Comparison of ENCODE assay signal across 14 cellular contexts in genomic region chr1:27868556-27868931, GRCh38. TPM values are rescaled to one million over a fixed set of nuclear protein-coding genes. Genes with fewer than 3 reads are reported as not detected.
DNase-seq lines count a peak whose midpoint lies in the region; ATAC-seq and TF ChIP-seq lines count a peak whose summit lies in the region.
"Had no signal": no experiment of that assay in that cellular context is flagged by ENCODE, and none has a peak within 500 bp of the region (broad histone marks: within the 10 kb centered on the region; RNA-seq: fewer than 3 reads in every experiment).

No MANE protein-coding gene starts in this region.

- H3K4me3 ChIP-seq in BLaER1 (0 out of 2 replicates have a peak overlapping the region, but pooled peaks have one; percentile 32), GM23338 (no peak overlapping the region), mucosa of rectum (ENCODE audit: low read length in 2 of 2) (no peak overlapping the region)
- H3K4me3 ChIP-seq: pancreas, SK-N-MC had no signal

- H3K36me3 Mint-ChIP-seq in GM23338 (ENCODE audit: low read depth) = no peaks in the 10 kb centered on the region; the same call in 2 of the 3 replicates
- peaks cover 8 to 9% of the 10 kb centered on the region in 2 donors for H3K36me3 Mint-ChIP-seq in activated naive CD4-positive, alpha-beta T cell treated with anti-CD3 and anti-CD28 coated beads, Interleukin-2, amount 50 U/mL, for 72 hours

- no peaks in the 10 kb centered on the region for H3K9me2 ChIP-seq in GM23338 (ENCODE audit: insufficient read depth)

- H3K27ac ChIP-seq in BLaER1 (peak overlapping the region; percentile 73), GM23338 (ENCODE audit: low read depth) (no peak overlapping the region), mucosa of rectum (ENCODE audit: low read depth in 2 of 2, low read length in 2 of 2) (peak overlapping the region; percentile 41 to 82)
- H3K27ac ChIP-seq: C4-2B, SK-N-MC had no signal

- H3K36me3 ChIP-seq in BLaER1 (no peaks in the 10 kb centered on the region), GM23338 (ENCODE audit: insufficient read depth) (no peaks in the 10 kb centered on the region), mucosa of rectum (ENCODE audit: control insufficient read depth in 2 of 2, insufficient read depth in 2 of 2, low read length in 2 of 2) (no peaks in the 10 kb centered on the region)
- H3K36me3 ChIP-seq: pancreas had no signal

- H3K4me1 ChIP-seq in BLaER1 (peaks cover 70% of the 10 kb centered on the region), GM23338 (ENCODE audit: insufficient read depth) (no peaks in the 10 kb centered on the region), mucosa of rectum (ENCODE audit: control insufficient read depth in 2 of 2, insufficient read depth in 2 of 2, low read length in 2 of 2) (peaks cover 11 to 12% of the 10 kb centered on the region in 2 donors)

- 0 out of 2 replicates have a peak, but pooled peaks cover 4% of the 10 kb centered on the region for H3F3A ChIP-seq in GM23338 (replicated peaks; ENCODE audit: low read depth)

- ATAC-seq in GM23338 = no peak
- ATAC-seq in activated naive CD4-positive, alpha-beta T cell treated with anti-CD3 and anti-CD28 coated beads, Interleukin-2, amount 50 U/mL, for 72 hours = no peak

- TF ChIP-seq CTCF in GM23338 (conservative IDR thresholded peaks at IDR 0.05; ENCODE audit: low read depth in 2 of 2) = no peak

- H3K9ac ChIP-seq in BLaER1 = peak overlapping the region; percentile 34; the same call in 1 of the 2 replicates
- H3K9ac ChIP-seq in mucosa of rectum (ENCODE audit: low read depth in 1 of 2, low read length in 2 of 2) = no peak overlapping the region

- H3K9me3 ChIP-seq in BLaER1 = no peaks in the 10 kb centered on the region
- no peaks in the 10 kb centered on the region for H3K9me3 ChIP-seq in mucosa of rectum (ENCODE audit: control insufficient read depth in 2 of 2, low read length in 2 of 2)
- H3K9me3 ChIP-seq: pancreas had no signal

- no peak overlapping the region for H3K27ac Mint-ChIP-seq in GM23338
- peak overlapping the region; percentile 66 to 93 for H3K27ac Mint-ChIP-seq in activated naive CD4-positive, alpha-beta T cell treated with anti-CD3 and anti-CD28 coated beads, Interleukin-2, amount 50 U/mL, for 72 hours

- no peaks in the 10 kb centered on the region for H3K9me3 Mint-ChIP-seq in GM23338
- H3K9me3 Mint-ChIP-seq in activated naive CD4-positive, alpha-beta T cell treated with anti-CD3 and anti-CD28 coated beads, Interleukin-2, amount 50 U/mL, for 72 hours = no peaks in the 10 kb centered on the region

- peak overlapping the region; percentile 94 for H2AFZ ChIP-seq in GM23338

- H3K27me3 ChIP-seq in BLaER1 (no peaks in the 10 kb centered on the region), GM23338 (ENCODE audit: insufficient read depth) (no peaks in the 10 kb centered on the region), mucosa of rectum (ENCODE audit: control insufficient read depth in 2 of 2, insufficient read depth in 2 of 2, low read length in 2 of 2) (peaks cover 0 to 3% of the 10 kb centered on the region in 2 donors)
- H3K27me3 ChIP-seq: pancreas had no signal

- DNase-seq in GM23338 (ENCODE audit: low spot score) = no peak
- no peak for DNase-seq in activated naive CD4-positive, alpha-beta T cell treated with anti-CD3 and anti-CD28 coated beads, Interleukin-2, amount 50 U/mL, for 72 hours (ENCODE audit: low spot score in 2 of 2)
- no peak for DNase-seq in cerebellar nuclear complex (lab: John Stamatoyannopoulos, UW)
- no peak for DNase-seq in stimulated activated CD8-positive, alpha-beta memory T cell treated with anti-CD3 and anti-CD28 coated beads, Interleukin-4, amount 100 ng/mL, for 48 hours
- DNase-seq in stimulated activated CD4-positive, alpha-beta T cell treated with anti-CD3 and anti-CD28 coated beads, Interleukin-2, amount 100 ng/mL, for 24 hours = no peak
- DNase-seq in HuH-7 (ENCODE audit: low spot score) = no peak
- DNase-seq: amniotic stem cell, NCI-H1105, NCI-H526 treated with DMSO at 0.1 percent for 48 hours had no signal

- no peaks in the 10 kb centered on the region for H3K79me2 ChIP-seq in GM23338 (replicated peaks; ENCODE audit: insufficient read depth)

- peaks cover 3% of the 10 kb centered on the region for H3K27me3 Mint-ChIP-seq in GM23338 (ENCODE audit: insufficient read depth, low read depth, poor library complexity)

- H3K4me2 ChIP-seq in BLaER1 = peak overlapping the region; percentile 82
- no peak overlapping the region for H3K4me2 ChIP-seq in GM23338

- no peaks in the 10 kb centered on the region for H4K20me1 ChIP-seq in BLaER1
- no peaks in the 10 kb centered on the region for H4K20me1 ChIP-seq in GM23338 (replicated peaks; ENCODE audit: insufficient read depth)

- no peak overlapping the region for H3K4me3 Mint-ChIP-seq in GM23338

- peaks cover 4% of the 10 kb centered on the region for H3K4me1 Mint-ChIP-seq in GM23338

TF ChIP-seq in GM23338, 12 proteins besides CTCF, POLR2A, EP300 and RAD21 (continues in another document):
- no peak for TF ChIP-seq ZNF462 (CRISPR knock-in tag; IDR thresholded peaks at IDR 0.05)

RNA-seq across cellular contexts. Expression of gene THEMIS2, which starts 3.8 kb away (rescaled TPM):
- total RNA-seq in GM23338 (2014; rRNA removed; shearing (Covaris generic)) = 19.3 and 32.4 TPM in 2 replicates
- 8.1 and 10.0 TPM in 2 replicates for polyA plus RNA-seq in GM23338 (2016; fragmentation: Nextera tagmentation; extraction: Ambion mirVana)
- 10 to 100 TPM; 27.3 to 34.6 TPM for total RNA-seq in activated naive CD4-positive, alpha-beta T cell treated with anti-CD3 and anti-CD28 coated beads, Interleukin-2, amount 50 U/mL, for 72 hours

RNA-seq across cellular contexts. Expression of gene PPP1R8, which starts 38.0 kb away (rescaled TPM):
- total RNA-seq in GM23338 (2014; rRNA removed; shearing (Covaris generic)) = 50.5 and 53.8 TPM in 2 replicates
- 13.4 and 13.6 TPM in 2 replicates for polyA plus RNA-seq in GM23338 (2016; fragmentation: Nextera tagmentation; extraction: Ambion mirVana)
- 10 to 100 TPM; 28.3 to 52.0 TPM for total RNA-seq in activated naive CD4-positive, alpha-beta T cell treated with anti-CD3 and anti-CD28 coated beads, Interleukin-2, amount 50 U/mL, for 72 hours

RNA-seq across cellular contexts. Expression of gene RPA2, which starts 45.8 kb away (rescaled TPM):
- 47.0 and 55.5 TPM in 2 replicates for total RNA-seq in GM23338 (2014; rRNA removed; shearing (Covaris generic))
- 58.4 and 60.8 TPM in 2 replicates for polyA plus RNA-seq in GM23338 (2016; fragmentation: Nextera tagmentation; extraction: Ambion mirVana)
- 10 to 100 TPM; 69.4 to 88.2 TPM for total RNA-seq in activated naive CD4-positive, alpha-beta T cell treated with anti-CD3 and anti-CD28 coated beads, Interleukin-2, amount 50 U/mL, for 72 hours
